ENCODE assay signal across 16 cellular contexts in the genomic region with DNA sequence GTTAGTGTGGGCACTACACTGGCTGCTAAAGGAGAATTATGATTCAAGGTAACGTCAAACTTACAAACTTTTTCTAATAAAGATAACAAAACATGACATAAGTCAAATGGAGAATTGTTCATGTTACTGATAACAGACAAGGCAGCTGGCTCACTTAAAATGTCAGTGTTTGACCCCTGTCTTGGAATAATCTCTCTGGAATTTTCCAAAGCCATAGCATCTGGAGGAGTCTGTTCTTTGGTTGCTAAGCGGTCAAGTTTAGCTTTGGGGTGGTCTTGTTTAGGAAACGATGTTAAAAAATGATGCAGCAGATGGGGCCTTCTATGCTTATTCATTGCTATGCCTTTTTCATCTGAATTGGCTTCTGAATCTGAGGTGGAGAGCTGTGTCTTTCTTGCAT.
"Had no signal": no experiment of that assay in that cellular context is flagged by ENCODE, and none has a peak within 500 bp of the region (broad histone marks: within the 10 kb centered on the region; RNA-seq: fewer than 3 reads in every experiment).

No MANE protein-coding gene starts in this region.

- H3K27ac Mint-ChIP-seq: activated CD4-positive, alpha-beta T cell treated with anti-CD3 and anti-CD28 coated beads, Interleukin-2, amount 10 ng/mL, durations not matched to agents 7 days and 5 days; activated naive CD8-positive, alpha-beta T cell treated with anti-CD3 and anti-CD28 coated beads, Interleukin-2, amount 10 ng/mL, durations not matched to agents 7 days and 5 days; activated T-helper 1 cell treated with anti-CD3 and anti-CD28 coated beads, Interleukin-12 subunit alpha, Interleukin-12 subunit beta, Interleukin-2, Interleukin-4 antibody, amounts not matched to agents 30 ng/mL and 10 ng/mL and 1 ng/mL, durations not matched to agents 14 hours and 24 hours and 36 hours; stimulated activated effector memory CD8-positive, alpha-beta T cell treated with anti-CD3 and anti-CD28 coated beads, Interleukin-12 subunit alpha, Interleukin-12 subunit beta, amount 100 ng/mL, for 72 hours; T-cell had no signal

- H3K36me3 ChIP-seq: ovary had no signal

- H3K27ac ChIP-seq: lower lobe of right lung, ovary had no signal

- DNase-seq: activated CD4-positive, alpha-beta T cell treated with anti-CD3 and anti-CD28 coated beads, Interleukin-2, amount 10 ng/mL, durations not matched to agents 7 days and 5 days; activated naive CD4-positive, alpha-beta T cell; activated naive CD8-positive, alpha-beta T cell treated with anti-CD3 and anti-CD28 coated beads, Interleukin-2, amount 10 ng/mL, durations not matched to agents 7 days and 5 days; anterior cingulate cortex; dermis blood vessel endothelial cell; lower lobe of right lung; midbrain; ovary; stimulated activated CD4-positive, alpha-beta T cell treated with anti-CD3 and anti-CD28 coated beads, Interleukin-12 subunit alpha, Interleukin-12 subunit beta, amount 100 ng/mL, for 4 hours; T-cell; T-helper 9 cell had no signal

- H3K27me3 Mint-ChIP-seq: activated CD4-positive, alpha-beta T cell treated with anti-CD3 and anti-CD28 coated beads, Interleukin-2, amount 10 ng/mL, durations not matched to agents 7 days and 5 days; activated naive CD8-positive, alpha-beta T cell treated with anti-CD3 and anti-CD28 coated beads, Interleukin-2, amount 10 ng/mL, durations not matched to agents 7 days and 5 days; T-cell had no signal

- H3K4me3 Mint-ChIP-seq: activated CD4-positive, alpha-beta T cell treated with anti-CD3 and anti-CD28 coated beads, Interleukin-2, amount 10 ng/mL, durations not matched to agents 7 days and 5 days; activated naive CD8-positive, alpha-beta T cell treated with anti-CD3 and anti-CD28 coated beads, Interleukin-2, amount 10 ng/mL, durations not matched to agents 7 days and 5 days; activated T-helper 1 cell treated with anti-CD3 and anti-CD28 coated beads, Interleukin-12 subunit alpha, Interleukin-12 subunit beta, Interleukin-2, Interleukin-4 antibody, amounts not matched to agents 30 ng/mL and 10 ng/mL and 1 ng/mL, durations not matched to agents 14 hours and 24 hours and 36 hours; neural crest cell; stimulated activated effector memory CD8-positive, alpha-beta T cell treated with anti-CD3 and anti-CD28 coated beads, Interleukin-12 subunit alpha, Interleukin-12 subunit beta, amount 100 ng/mL, for 72 hours; T-cell had no signal

- H3K27me3 ChIP-seq: ovary had no signal

- ATAC-seq: lower lobe of right lung; sciatic nerve; stimulated activated effector memory CD8-positive, alpha-beta T cell treated with anti-CD3 and anti-CD28 coated beads, Interleukin-12 subunit alpha, Interleukin-12 subunit beta, amount 100 ng/mL, for 72 hours; T-cell had no signal

- H3K9me3 ChIP-seq: lower lobe of right lung, ovary had no signal

- H3K9me3 Mint-ChIP-seq: activated CD4-positive, alpha-beta T cell treated with anti-CD3 and anti-CD28 coated beads, Interleukin-2, amount 10 ng/mL, durations not matched to agents 7 days and 5 days; activated naive CD8-positive, alpha-beta T cell treated with anti-CD3 and anti-CD28 coated beads, Interleukin-2, amount 10 ng/mL, durations not matched to agents 7 days and 5 days; activated T-helper 1 cell treated with anti-CD3 and anti-CD28 coated beads, Interleukin-12 subunit alpha, Interleukin-12 subunit beta, Interleukin-2, Interleukin-4 antibody, amounts not matched to agents 30 ng/mL and 10 ng/mL and 1 ng/mL, durations not matched to agents 14 hours and 24 hours and 36 hours; neural crest cell; stimulated activated effector memory CD8-positive, alpha-beta T cell treated with anti-CD3 and anti-CD28 coated beads, Interleukin-12 subunit alpha, Interleukin-12 subunit beta, amount 100 ng/mL, for 72 hours; T-cell had no signal

- H3K36me3 Mint-ChIP-seq: stimulated activated effector memory CD8-positive, alpha-beta T cell treated with anti-CD3 and anti-CD28 coated beads, Interleukin-12 subunit alpha, Interleukin-12 subunit beta, amount 100 ng/mL, for 72 hours had no signal

- H3K4me1 ChIP-seq: lower lobe of right lung had no signal

- H3K4me1 Mint-ChIP-seq: activated CD4-positive, alpha-beta T cell treated with anti-CD3 and anti-CD28 coated beads, Interleukin-2, amount 10 ng/mL, durations not matched to agents 7 days and 5 days; activated naive CD8-positive, alpha-beta T cell treated with anti-CD3 and anti-CD28 coated beads, Interleukin-2, amount 10 ng/mL, durations not matched to agents 7 days and 5 days; T-cell had no signal

- FAIRE-seq: bronchial epithelial cell had no signal

- H3K4me3 ChIP-seq: lower lobe of right lung, ovary had no signal
